ENCODE assay signal across 23 cellular contexts in the genomic region with DNA sequence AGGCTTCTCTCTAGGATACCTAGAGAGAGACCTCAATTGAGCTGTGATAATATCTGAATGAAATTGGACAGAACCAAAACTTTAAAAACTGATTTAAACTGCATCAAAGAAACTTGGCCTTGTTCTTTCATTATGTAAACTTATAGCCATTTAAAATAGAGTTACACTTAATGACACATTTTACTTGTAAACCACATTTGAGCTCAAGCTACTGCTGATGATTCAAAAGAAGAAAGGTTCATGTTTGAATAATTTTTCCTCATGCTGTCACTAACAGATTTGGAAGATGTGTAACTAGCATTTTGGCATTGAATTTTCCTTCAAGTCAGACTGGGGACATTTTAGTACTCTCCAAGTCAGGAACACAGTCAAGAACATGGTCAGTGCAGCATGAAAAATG. TPM values are rescaled to one million over a fixed set of nuclear protein-coding genes. Genes with fewer than 3 reads are reported as not detected.
"Had no signal": no experiment of that assay in that cellular context is flagged by ENCODE, and none has a peak within 500 bp of the region (broad histone marks: within the 10 kb centered on the region; RNA-seq: fewer than 3 reads in every experiment).

No MANE protein-coding gene starts in this region.

- H3K4me3 ChIP-seq: MG63, SJCRH30 had no signal

- H3K27ac ChIP-seq: SJCRH30 had no signal

- ATAC-seq: Panc1, PC-3, Right ventricle myocardium inferior, SK-N-SH treated with all-trans-retinoic acid at 6 μM for 48 hours had no signal

- H3K36me3 ChIP-seq: MG63 had no signal

- H3K9me3 ChIP-seq: MG63 had no signal

- H3K4me1 ChIP-seq: SJCRH30 had no signal

- DNase-seq: Karpas-422, KBM-7, MG63, NCI-H1092 treated with DMSO at 0.1 percent for 48 hours, NCI-H1436, NCI-H187, NCI-H2029, NCI-H2081 treated with DMSO at 0.1 percent for 48 hours, NCI-H2171, NCI-H226, NCI-H446, NCI-H510A, NCI-H524 treated with DMSO at 0.1 percent for 48 hours, NCI-H69, NCI-H774, PC-3, SHP77 treated with DMSO at 0.1 percent for 48 hours, SJCRH30 had no signal

- H3K27me3 ChIP-seq: MG63, SJCRH30 had no signal

RNA-seq across cellular contexts. Expression of gene POPDC3, which starts 26.9 kb away (rescaled TPM):
- total RNA-seq: HT-29, OCI-LY7 had no signal
